Comparison of ENCODE assay signal across 16 cellular contexts in genomic region chr15:25937796-25938195, GRCh38.
A peak's percentile ranks its signal among the peaks of the same experiment; 100 is the strongest.
DNase-seq lines count a peak whose midpoint lies in the region; ATAC-seq lines count a peak whose summit lies in the region.
"Had no signal": no experiment of that assay in that cellular context is flagged by ENCODE, and none has a peak within 500 bp of the region (broad histone marks: within the 10 kb centered on the region; RNA-seq: fewer than 3 reads in every experiment).

No MANE protein-coding gene starts in this region.

- H3K36me3 ChIP-seq in BLaER1 treated with 17β-estradiol and CSF1 and Interleukin-3, amounts not matched to agents 10 nM and 100 nM = no peaks in the 10 kb centered on the region
- H3K36me3 ChIP-seq in GM23248 (ENCODE audit: low read depth) = no peaks in the 10 kb centered on the region
- no peaks in the 10 kb centered on the region for H3K36me3 ChIP-seq in adipocyte (ENCODE audit: control insufficient read depth, insufficient read depth, low read length, severe bottlenecking)
- H3K36me3 ChIP-seq: BE2C had no signal

- H3K9me2 ChIP-seq in GM23248 (ENCODE audit: insufficient read depth) = no peaks in the 10 kb centered on the region

- no peaks in the 10 kb centered on the region for H3F3A ChIP-seq in GM23248 (ENCODE audit: insufficient read depth)

- no peaks in the 10 kb centered on the region for H3K79me2 ChIP-seq in GM23248 (ENCODE audit: insufficient read depth)

- no peak overlapping the region for H2AFZ ChIP-seq in GM23248

- H3K27me3 ChIP-seq in BLaER1 treated with 17β-estradiol and CSF1 and Interleukin-3, amounts not matched to agents 10 nM and 100 nM = peaks cover 0 to 31% (median 0%) of the 10 kb centered on the region in 11 experiments; a peak in 5 of 22 replicates
- no peaks in the 10 kb centered on the region for H3K27me3 ChIP-seq in GM23248 (replicated peaks; ENCODE audit: insufficient read depth)
- H3K27me3 ChIP-seq in adipocyte (replicated peaks; ENCODE audit: control insufficient read depth, insufficient read depth, low read length) = no peaks in the 10 kb centered on the region
- H3K27me3 ChIP-seq: BE2C had no signal

- in situ Hi-C loops in GM23248 (cut with MboI) = loop anchor here (25.0 kb wide), 1 partner anchor 425 kb away; no protein-coding TSS in a partner anchor

- peak; percentile 21 for DNase-seq in GM23248
- peak; percentile 35 for DNase-seq in adipocyte (ENCODE audit: low read depth)
- DNase-seq: BE2C; CD4-positive, alpha-beta memory T cell; DMS153; DMS79; GF-D8; H9; Kasumi-1; KG1 had no signal

- H4K20me1 ChIP-seq in BLaER1 treated with 17β-estradiol and CSF1 and Interleukin-3, amounts not matched to agents 10 nM and 100 nM = no peaks in the 10 kb centered on the region; a peak in 1 of 22 replicates
- no peaks in the 10 kb centered on the region for H4K20me1 ChIP-seq in GM23248 (ENCODE audit: insufficient read depth)

- no peak for ATAC-seq in HG03442 (IDR thresholded peaks at IDR 0.05; ENCODE audit: unreplicated experiment)
- ATAC-seq in HG03521 (IDR thresholded peaks at IDR 0.05; ENCODE audit: unreplicated experiment) = no peak
- no peak for ATAC-seq in HG02884 (IDR thresholded peaks at IDR 0.05; ENCODE audit: unreplicated experiment)
- no peak for ATAC-seq in GM18502 (IDR thresholded peaks at IDR 0.05; ENCODE audit: poor library complexity, unreplicated experiment)
- ATAC-seq: HepG2 had no signal

- no peak overlapping the region for H3K4me3 ChIP-seq in BLaER1 treated with 17β-estradiol and CSF1 and Interleukin-3, amounts not matched to agents 10 nM and 100 nM
- H3K4me3 ChIP-seq in GM23248 (no peak overlapping the region), adipocyte (ENCODE audit: low read length) (no peak overlapping the region)

- H3K4me2 ChIP-seq in BLaER1 treated with 17β-estradiol and CSF1 and Interleukin-3, amounts not matched to agents 10 nM and 100 nM = peak overlapping the region; percentile 35 to 71 (median 61); a peak in 18 of 22 replicates
- no peak overlapping the region for H3K4me2 ChIP-seq in GM23248 (ENCODE audit: unreplicated experiment)

- no peak overlapping the region for H3K27ac ChIP-seq in BLaER1 treated with 17β-estradiol and CSF1 and Interleukin-3, amounts not matched to agents 10 nM and 100 nM
- no peak overlapping the region for H3K27ac ChIP-seq in GM23248

- H3K9ac ChIP-seq in BLaER1 treated with 17β-estradiol and CSF1 and Interleukin-3, amounts not matched to agents 10 nM and 100 nM = no peak overlapping the region
- no peak overlapping the region for H3K9ac ChIP-seq in GM23248
- H3K9ac ChIP-seq in adipocyte (ENCODE audit: low read length) = no peak overlapping the region

- peaks cover 4 to 57% (median 39%) of the 10 kb centered on the region in 10 experiments; a peak in 14 of 20 replicates for H3K4me1 ChIP-seq in BLaER1 treated with 17β-estradiol and CSF1 and Interleukin-3, amounts not matched to agents 10 nM and 100 nM
- peaks cover 13% of the 10 kb centered on the region for H3K4me1 ChIP-seq in GM23248 (ENCODE audit: insufficient read depth)
- peaks cover 9% of the 10 kb centered on the region for H3K4me1 ChIP-seq in adipocyte (ENCODE audit: control insufficient read depth, insufficient read depth, low read length)
- H3K4me1 ChIP-seq: BE2C had no signal

- H3K9me3 ChIP-seq in BLaER1 treated with 17β-estradiol and CSF1 and Interleukin-3, amounts not matched to agents 10 nM and 100 nM (replicated peaks in 1 of 11) = no peaks in the 10 kb centered on the region
- H3K9me3 ChIP-seq in GM23248 (ENCODE audit: low read depth) (no peaks in the 10 kb centered on the region), adipocyte (ENCODE audit: control insufficient read depth, low read length) (no peaks in the 10 kb centered on the region)
- H3K9me3 ChIP-seq: BE2C had no signal
